21 cellular contexts compared by ENCODE assay signal in the genomic region with DNA sequence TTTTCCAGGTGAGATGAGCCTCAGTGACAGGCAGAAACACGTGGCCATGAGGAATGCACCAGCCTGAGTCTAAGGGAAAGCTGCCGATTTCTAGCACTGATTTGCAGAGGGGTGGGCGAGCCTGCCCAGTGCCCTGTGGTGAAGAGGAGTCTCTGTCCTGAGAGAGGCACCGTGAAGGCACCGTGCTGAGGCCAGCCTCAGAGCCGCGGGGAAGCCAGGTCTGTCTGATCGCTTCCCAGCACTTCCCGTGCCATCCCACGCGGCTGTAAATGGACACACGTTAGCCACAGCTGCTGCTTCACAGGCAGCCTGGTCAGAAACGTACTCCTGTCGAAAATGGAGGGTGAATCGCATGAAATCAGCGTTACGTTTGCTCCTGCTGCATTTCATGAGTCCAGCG.
A peak's percentile ranks its signal among the peaks of the same experiment; 100 is the strongest.
DNase-seq lines count a peak whose midpoint lies in the region; ATAC-seq and TF ChIP-seq lines count a peak whose summit lies in the region.
"Had no signal": no experiment of that assay in that cellular context is flagged by ENCODE, and none has a peak within 500 bp of the region (broad histone marks: within the 10 kb centered on the region; RNA-seq: fewer than 3 reads in every experiment).

No MANE protein-coding gene starts in this region.

- no peak overlapping the region for H3K18ac ChIP-seq in trophoblast cell (ENCODE audit: low read length)

- no peak overlapping the region for H3K4me2 ChIP-seq in trophoblast cell (ENCODE audit: low read length)
- H3K4me2 ChIP-seq: PC-9 had no signal

- H3K27ac ChIP-seq in left ventricle myocardium inferior (replicated peaks): peak overlapping the region; percentile 83
- no peak overlapping the region for H3K27ac ChIP-seq in trophoblast cell (ENCODE audit: low read depth, low read length)
- H3K27ac ChIP-seq in spleen: no peak overlapping the region
- H3K27ac ChIP-seq: C4-2B, PC-9, stomach had no signal

- no peaks in the 10 kb centered on the region for H3K36me3 Mint-ChIP-seq in natural killer cell
- no peaks in the 10 kb centered on the region for H3K36me3 Mint-ChIP-seq in natural killer cell treated with Interleukin-12 subunit alpha and Interleukin-12 subunit beta and Interleukin-15 and Interleukin-18, amount 100 ng/mL, for 72 hours
- H3K36me3 Mint-ChIP-seq: mesothelial cell of epicardium had no signal

- no peak overlapping the region for H3K23ac ChIP-seq in trophoblast cell (ENCODE audit: low read length)

- H3K27me3 Mint-ChIP-seq in natural killer cell (ENCODE audit: low read depth in 2 of 2): no peaks in the 10 kb centered on the region
- H3K27me3 Mint-ChIP-seq in natural killer cell treated with Interleukin-12 subunit alpha and Interleukin-12 subunit beta and Interleukin-15 and Interleukin-18, amount 100 ng/mL, for 72 hours: peaks cover 0 to 5% of the 10 kb centered on the region in 2 donors
- H3K27me3 Mint-ChIP-seq: activated B cell treated with CpG ODN at 0.5 μM for 24 hours; activated CD4-positive, alpha-beta memory T cell treated with anti-CD3 and anti-CD28 coated beads, Interleukin-2, amount 10 ng/mL, durations not matched to agents 7 days and 5 days had no signal

- peak overlapping the region; percentile 6 for H3K4ac ChIP-seq in trophoblast cell (ENCODE audit: low read depth, low read length)

- no peak overlapping the region for H3K4me3 ChIP-seq in left ventricle myocardium inferior
- no peak overlapping the region for H3K4me3 ChIP-seq in trophoblast cell (ENCODE audit: low read depth, low read length)
- no peak overlapping the region for H3K4me3 ChIP-seq in spleen
- H3K4me3 ChIP-seq in mucosa of descending colon: no peak overlapping the region
- H3K4me3 ChIP-seq: PC-9, stomach had no signal

- no peak for TF ChIP-seq POLR2A in spleen (IDR thresholded peaks at IDR 0.05)

- no peak overlapping the region for H4K91ac ChIP-seq in trophoblast cell (ENCODE audit: low read depth, low read length)

- ATAC-seq in natural killer cell (no peak), mucosa of descending colon (no peak)
- ATAC-seq in natural killer cell treated with Interleukin-12 subunit alpha and Interleukin-12 subunit beta and Interleukin-15 and Interleukin-18, amount 100 ng/mL, for 72 hours: no peak

- intact Hi-C loops in natural killer cell (cut with micrococcal nuclease): no loop called here
- intact Hi-C loops in left ventricle myocardium inferior (cut with micrococcal nuclease): no loop called here
- intact Hi-C loops in spleen (cut with DNase I; ENCODE audit: low total_unique reads): no loop called here
- intact Hi-C loops in mucosa of descending colon (cut with DNase I, micrococcal nuclease): no loop called here

- no peak overlapping the region for H2AK5ac ChIP-seq in trophoblast cell (ENCODE audit: low read length)

- peak overlapping the region; percentile 92 for H3K4me3 Mint-ChIP-seq in natural killer cell
- H3K4me3 Mint-ChIP-seq in natural killer cell treated with Interleukin-12 subunit alpha and Interleukin-12 subunit beta and Interleukin-15 and Interleukin-18, amount 100 ng/mL, for 72 hours: no peak overlapping the region
- H3K4me3 Mint-ChIP-seq: activated B cell treated with CpG ODN at 0.5 μM for 24 hours; activated CD4-positive, alpha-beta memory T cell treated with anti-CD3 and anti-CD28 coated beads, Interleukin-2, amount 10 ng/mL, durations not matched to agents 7 days and 5 days; mesothelial cell of epicardium had no signal

- H2BK12ac ChIP-seq in trophoblast cell (ENCODE audit: low read length): no peak overlapping the region

- H3K4me1 Mint-ChIP-seq in natural killer cell: peaks cover 29 to 41% of the 10 kb centered on the region in 2 donors
- H3K4me1 Mint-ChIP-seq in natural killer cell treated with Interleukin-12 subunit alpha and Interleukin-12 subunit beta and Interleukin-15 and Interleukin-18, amount 100 ng/mL, for 72 hours (ENCODE audit: low read depth in 2 of 2): peaks cover 24 to 46% of the 10 kb centered on the region in 2 donors

- H2BK5ac ChIP-seq in trophoblast cell (ENCODE audit: low read depth, low read length, poor library complexity): no peak overlapping the region

- H3K9me3 Mint-ChIP-seq in natural killer cell: no peaks in the 10 kb centered on the region
- no peaks in the 10 kb centered on the region for H3K9me3 Mint-ChIP-seq in natural killer cell treated with Interleukin-12 subunit alpha and Interleukin-12 subunit beta and Interleukin-15 and Interleukin-18, amount 100 ng/mL, for 72 hours
- H3K9me3 Mint-ChIP-seq: activated B cell treated with CpG ODN at 0.5 μM for 24 hours, mesothelial cell of epicardium had no signal

- H3K14ac ChIP-seq in trophoblast cell (ENCODE audit: low read length): no peak overlapping the region

- TF ChIP-seq CTCF in natural killer cell (IDR thresholded peaks at IDR 0.05) (no peak), left ventricle myocardium inferior (IDR thresholded peaks at IDR 0.05; ENCODE audit: borderline replicate concordance) (no peak), spleen (IDR thresholded peaks at IDR 0.05 in 8 of 11, conservative IDR thresholded peaks at IDR 0.05 in 3 of 11) (no peak), mucosa of descending colon (IDR thresholded peaks at IDR 0.05) (no peak)

- no peaks in the 10 kb centered on the region for H3K79me1 ChIP-seq in trophoblast cell (ENCODE audit: low read length)

- peak overlapping the region; percentile 25 for H2AFZ ChIP-seq in trophoblast cell (ENCODE audit: insufficient read depth, low read length, poor library complexity)
- H2AFZ ChIP-seq: PC-9 had no signal

- H3K36me3 ChIP-seq in left ventricle myocardium inferior (no peaks in the 10 kb centered on the region), trophoblast cell (ENCODE audit: control insufficient read depth in 1 of 2, insufficient read depth in 2 of 2, low read length in 2 of 2) (peaks cover 2 to 5% of the 10 kb centered on the region in 2 experiments), spleen (peaks cover 0 to 17% (median 0%) of the 10 kb centered on the region in 6 donors), mucosa of descending colon (ENCODE audit: low read depth) (no peaks in the 10 kb centered on the region)
- H3K36me3 ChIP-seq: stomach had no signal

- no peak overlapping the region for H4K12ac ChIP-seq in trophoblast cell (ENCODE audit: low read depth, low read length)

- H3K4me1 ChIP-seq in left ventricle myocardium inferior (peaks cover 71% of the 10 kb centered on the region), trophoblast cell (ENCODE audit: control insufficient read depth in 1 of 2, insufficient read depth in 2 of 2, low read length in 2 of 2) (peaks cover 5 to 7% of the 10 kb centered on the region in 2 experiments), spleen (peaks cover 16 to 54% (median 25%) of the 10 kb centered on the region in 6 donors), mucosa of descending colon (ENCODE audit: low read depth) (peaks cover 16% of the 10 kb centered on the region)

- H3K79me2 ChIP-seq in trophoblast cell (ENCODE audit: control insufficient read depth, insufficient read depth, low read length, poor library complexity): peaks cover 4% of the 10 kb centered on the region

- H3K9ac ChIP-seq in trophoblast cell (ENCODE audit: low read length): no peak overlapping the region

- no peak overlapping the region for H3K27ac Mint-ChIP-seq in natural killer cell
- no peak overlapping the region for H3K27ac Mint-ChIP-seq in natural killer cell treated with Interleukin-12 subunit alpha and Interleukin-12 subunit beta and Interleukin-15 and Interleukin-18, amount 100 ng/mL, for 72 hours
- H3K27ac Mint-ChIP-seq: activated B cell treated with CpG ODN at 0.5 μM for 24 hours; activated CD4-positive, alpha-beta memory T cell treated with anti-CD3 and anti-CD28 coated beads, Interleukin-2, amount 10 ng/mL, durations not matched to agents 7 days and 5 days had no signal

- DNase-seq in natural killer cell: no peak
- no peak for DNase-seq in natural killer cell treated with Interleukin-12 subunit alpha and Interleukin-12 subunit beta and Interleukin-15 and Interleukin-18, amount 100 ng/mL, for 72 hours (ENCODE audit: low spot score)
- no peak for DNase-seq in left ventricle myocardium inferior
- no peak for DNase-seq in trophoblast cell
- no peak for DNase-seq in spleen
- no peak for DNase-seq in MV-4-11 (lab: John Stamatoyannopoulos, UW)
- DNase-seq in mucosa of descending colon: no peak
- DNase-seq in NCI-H69 (lab: John Stamatoyannopoulos, UW): no peak
- DNase-seq: activated B cell treated with CpG ODN at 0.5 μM for 24 hours; activated CD4-positive, alpha-beta memory T cell treated with anti-CD3 and anti-CD28 coated beads, Interleukin-2, amount 10 ng/mL, durations not matched to agents 7 days and 5 days; activated naive CD4-positive, alpha-beta T cell treated with anti-CD3 and anti-CD28 coated beads, Interleukin-2, amount 50 U/mL, for 16 hours; DMS 273 treated with DMSO at 0.1 percent for 48 hours; GOT3; Kasumi-1; NCI-H1092 treated with DMSO at 0.1 percent for 48 hours; NCI-H526 treated with DMSO at 0.1 percent for 48 hours; PC-9; stimulated activated CD4-positive, alpha-beta T cell treated with anti-CD3 and anti-CD28 coated beads, Interleukin-2, amount 100 ng/mL, for 24 hours had no signal

- H3K9me3 ChIP-seq in left ventricle myocardium inferior (replicated peaks) (no peaks in the 10 kb centered on the region), trophoblast cell (ENCODE audit: insufficient read depth, low read depth, low read length) (no peaks in the 10 kb centered on the region), spleen (no peaks in the 10 kb centered on the region), mucosa of descending colon (no peaks in the 10 kb centered on the region)
- H3K9me3 ChIP-seq: stomach had no signal

- H3K27me3 ChIP-seq in left ventricle myocardium inferior (ENCODE audit: low read depth) (no peaks in the 10 kb centered on the region), trophoblast cell (ENCODE audit: insufficient read depth, low read length) (no peaks in the 10 kb centered on the region), spleen (replicated peaks in 1 of 7) (no peaks in the 10 kb centered on the region)
- H3K27me3 ChIP-seq: stomach had no signal

- H2BK120ac ChIP-seq in trophoblast cell (ENCODE audit: insufficient read depth, low read length, poor library complexity): no peak overlapping the region

- WGBS in trophoblast cell (ENCODE audit: extremely low coverage, insufficient coverage, insufficient read length): no CpG with 5 or more reads among the region's 18 CpGs
- WGBS in spleen, 5 donors: 82 to 92% (median 87%) methylated on average over 17 to 18 of the region's 18 CpGs

- no peak overlapping the region for H4K8ac ChIP-seq in trophoblast cell (ENCODE audit: low read depth, low read length)
